24 cellular contexts compared by ENCODE assay signal in the genomic region with DNA sequence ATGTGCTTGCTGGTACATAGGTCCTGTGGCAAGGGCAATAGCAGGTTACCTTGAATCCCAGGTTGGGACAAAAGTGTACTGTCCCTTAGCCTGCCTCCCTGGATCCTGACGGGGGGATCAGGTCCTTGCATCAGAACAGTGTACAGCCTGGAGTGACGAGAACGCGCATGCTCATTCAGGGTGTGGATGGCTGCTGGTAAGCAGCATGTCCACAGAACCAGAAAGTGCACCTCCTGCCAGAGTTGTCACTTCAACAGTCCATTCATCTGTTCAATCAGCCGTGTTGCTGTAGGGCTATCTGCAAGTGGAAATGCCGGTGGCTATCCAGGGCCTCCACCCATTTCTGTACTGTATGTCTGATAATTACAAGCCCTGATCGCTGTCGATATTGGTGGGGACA.
"Had no signal": no experiment of that assay in that cellular context is flagged by ENCODE, and none has a peak within 500 bp of the region (broad histone marks: within the 10 kb centered on the region; RNA-seq: fewer than 3 reads in every experiment).

No MANE protein-coding gene starts in this region.

- H3K9me3 ChIP-seq: esophagus muscularis mucosa, heart left ventricle, left lung, lower lobe of right lung, right lobe of liver had no signal

- H3K36me3 ChIP-seq: brain microvascular endothelial cell, esophagus muscularis mucosa, heart left ventricle, left lung, lower lobe of right lung, neural progenitor cell, right lobe of liver had no signal

- DNase-seq: activated CD4-positive, alpha-beta memory T cell treated with anti-CD3 and anti-CD28 coated beads for 36 hours; activated CD4-positive, alpha-beta T cell treated with anti-CD3 and anti-CD28 coated beads, Interleukin-2, amount 10 ng/mL, durations not matched to agents 24 days and 14 days; activated CD4-positive, CD25-positive, alpha-beta regulatory T cell treated with anti-CD3 and anti-CD28 coated beads, Interleukin-2, amount 50 U/mL, for 72 hours; activated CD8-positive, alpha-beta memory T cell treated with anti-CD3 and anti-CD28 coated beads, Interleukin-2, amount 50 U/mL, for 48 hours; activated gamma-delta T cell treated with Interleukin-2 at 50 U/mL for 16 hours; activated naive CD4-positive, alpha-beta T cell treated with anti-CD3 and anti-CD28 coated beads, Interleukin-2, amount 50 U/mL, for 16 hours; activated T-cell treated with anti-CD3 and anti-CD28 coated beads, Interleukin-2, amount 50 U/mL, for 24 hours; amniotic stem cell; brain microvascular endothelial cell; endodermal cell; foreskin keratinocyte; heart left ventricle; kidney glomerular epithelial cell; left lung; lower lobe of right lung; mesendoderm; natural killer cell; right lobe of liver; stimulated activated CD4-positive, alpha-beta T cell treated with anti-CD3 and anti-CD28 coated beads, Interleukin-2, amount 100 ng/mL, for 48 hours; stimulated activated naive CD8-positive, alpha-beta T cell treated with anti-CD3 and anti-CD28 coated beads, Interleukin-15, amount 100 ng/mL, for 72 hours; T-helper 17 cell; T1000 had no signal

- H3K27ac ChIP-seq: brain microvascular endothelial cell, esophagus muscularis mucosa, foreskin keratinocyte, heart left ventricle, left lung, lower lobe of right lung, neural progenitor cell, right lobe of liver had no signal

- H3K4me2 ChIP-seq: neural progenitor cell had no signal

- H3K27me3 ChIP-seq: brain microvascular endothelial cell, esophagus muscularis mucosa, foreskin keratinocyte, heart left ventricle, left lung, neural progenitor cell, right lobe of liver had no signal

- ATAC-seq: foreskin keratinocyte; heart left ventricle; left lung; lower lobe of right lung; natural killer cell; right lobe of liver; stimulated activated naive CD8-positive, alpha-beta T cell treated with anti-CD3 and anti-CD28 coated beads, Interleukin-15, amount 100 ng/mL, for 72 hours; T-helper 17 cell had no signal

- H3K4me1 ChIP-seq: esophagus muscularis mucosa, foreskin keratinocyte, left lung, lower lobe of right lung, right lobe of liver had no signal

- H2AFZ ChIP-seq: neural progenitor cell had no signal

- H3K9ac ChIP-seq: neural progenitor cell had no signal

- H3K4me3 ChIP-seq: esophagus muscularis mucosa, heart left ventricle, left lung, lower lobe of right lung, neural progenitor cell, right lobe of liver had no signal
